Comparison of ENCODE assay signal across 19 cellular contexts in the genomic region with DNA sequence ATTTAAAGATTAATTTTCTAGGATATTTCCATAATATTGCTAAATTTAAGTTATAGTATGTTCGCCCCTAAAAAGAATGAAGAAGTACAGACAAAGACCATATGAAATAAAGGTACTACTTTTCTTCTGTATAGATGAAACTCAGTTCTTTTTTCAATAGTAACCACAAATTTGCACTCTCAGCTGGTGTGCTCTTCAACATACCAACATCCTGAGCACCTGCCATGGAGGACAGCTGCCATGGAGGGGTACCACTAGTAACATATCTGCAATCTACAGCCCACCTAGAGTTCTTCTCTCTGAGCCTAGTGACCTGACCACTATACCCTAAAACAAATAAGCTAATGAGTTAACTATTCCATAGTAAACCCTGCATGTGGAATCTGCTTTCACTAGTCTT. TPM values are rescaled to one million over a fixed set of nuclear protein-coding genes. Genes with fewer than 3 reads are reported as not detected.
DNase-seq lines count a peak whose midpoint lies in the region; ATAC-seq lines count a peak whose summit lies in the region.
"Had no signal": no experiment of that assay in that cellular context is flagged by ENCODE, and none has a peak within 500 bp of the region (broad histone marks: within the 10 kb centered on the region; RNA-seq: fewer than 3 reads in every experiment).

No MANE protein-coding gene starts in this region.

- H3K4me3 ChIP-seq in SJCRH30, result no peak overlapping the region
- H3K4me3 ChIP-seq: testis had no signal

- DNase-seq in SJCRH30, result peak; percentile 10 to 32
- no peak for DNase-seq in activated CD4-positive, CD25-positive, alpha-beta regulatory T cell treated with anti-CD3 and anti-CD28 coated beads, Interleukin-2, amount 50 U/mL, for 72 hours
- DNase-seq in stimulated activated CD4-positive, alpha-beta T cell treated with anti-CD3 and anti-CD28 coated beads, Interleukin-15, amount 100 ng/mL, for 24 hours, result no peak
- DNase-seq in HuH-7.5 (ENCODE audit: low spot score), result no peak
- no peak for DNase-seq in pons (ENCODE audit: low spot score)
- DNase-seq: activated CD8-positive, alpha-beta T cell treated with anti-CD3 and anti-CD28 coated beads, Interleukin-2, amount 10 ng/mL, durations not matched to agents 7 days and 5 days; AML-193; foreskin keratinocyte; NCI-H187 treated with DMSO at 0.1 percent for 48 hours; NCI-H524 treated with DMSO at 0.1 percent for 48 hours; occipital lobe; stimulated activated CD8-positive, alpha-beta memory T cell treated with anti-CD3 and anti-CD28 coated beads, Interleukin-4, amount 100 ng/mL, for 48 hours; SW 1271; testis had no signal

- ATAC-seq in GM19035 (IDR thresholded peaks at IDR 0.05; ENCODE audit: unreplicated experiment), result peak; percentile 76
- peak; percentile 73 for ATAC-seq in GM21737 (IDR thresholded peaks at IDR 0.05; ENCODE audit: unreplicated experiment)
- peak; percentile 88 for ATAC-seq in HG03064 (IDR thresholded peaks at IDR 0.05; ENCODE audit: low read depth, unreplicated experiment)
- ATAC-seq: activated CD8-positive, alpha-beta T cell treated with anti-CD3 and anti-CD28 coated beads, Interleukin-2, amount 10 ng/mL, durations not matched to agents 7 days and 5 days; foreskin keratinocyte; sciatic nerve had no signal

- H3K4me1 ChIP-seq in SJCRH30, result no peaks in the 10 kb centered on the region; the same call in 1 of the 2 replicates
- H3K4me1 ChIP-seq: testis had no signal

- H3K27ac ChIP-seq in SJCRH30, result no peak overlapping the region
- H3K27ac ChIP-seq: foreskin keratinocyte, testis, VCaP had no signal

- H3K36me3 ChIP-seq in SJCRH30, result peaks cover 36% of the 10 kb centered on the region

- H3K27me3 ChIP-seq in SJCRH30, result no peaks in the 10 kb centered on the region
- H3K27me3 ChIP-seq: foreskin keratinocyte, testis had no signal

- no peaks in the 10 kb centered on the region for H3K9me3 ChIP-seq in SJCRH30 (replicated peaks)
- H3K9me3 ChIP-seq: testis had no signal

RNA-seq across cellular contexts. Expression of gene ERCC3, which starts 36.8 kb away (rescaled TPM):
- 43.0 and 46.9 TPM in 2 replicates for total RNA-seq in SJCRH30 (2014; rRNA removed; shearing (Covaris generic))

RNA-seq across cellular contexts. Expression of gene MAP3K2, which starts 57.0 kb away (rescaled TPM):
- 24.4 and 28.8 TPM in 2 replicates for total RNA-seq in SJCRH30 (2014; rRNA removed; shearing (Covaris generic))

Comparison
In these comparisons a context has a peak if more than half of its experiments do, and no peak if none do; other contexts are left out.
1. DNase-seq: peak in SJCRH30 (2 of 2); none in activated CD4-positive, CD25-positive, alpha-beta regulatory T cell treated with anti-CD3 and anti-CD28 coated beads, Interleukin-2, amount 50 U/mL, for 72 hours (single experiment), stimulated activated CD4-positive, alpha-beta T cell treated with anti-CD3 and anti-CD28 coated beads, Interleukin-15, amount 100 ng/mL, for 24 hours (single experiment), HuH-7.5 (single experiment) and pons (single experiment).
2. Peak in every context shown above with its lines, with median percentiles within 50 percentile points of each other: ATAC-seq.